8 cellular contexts compared by ENCODE assay signal in the genomic region with DNA sequence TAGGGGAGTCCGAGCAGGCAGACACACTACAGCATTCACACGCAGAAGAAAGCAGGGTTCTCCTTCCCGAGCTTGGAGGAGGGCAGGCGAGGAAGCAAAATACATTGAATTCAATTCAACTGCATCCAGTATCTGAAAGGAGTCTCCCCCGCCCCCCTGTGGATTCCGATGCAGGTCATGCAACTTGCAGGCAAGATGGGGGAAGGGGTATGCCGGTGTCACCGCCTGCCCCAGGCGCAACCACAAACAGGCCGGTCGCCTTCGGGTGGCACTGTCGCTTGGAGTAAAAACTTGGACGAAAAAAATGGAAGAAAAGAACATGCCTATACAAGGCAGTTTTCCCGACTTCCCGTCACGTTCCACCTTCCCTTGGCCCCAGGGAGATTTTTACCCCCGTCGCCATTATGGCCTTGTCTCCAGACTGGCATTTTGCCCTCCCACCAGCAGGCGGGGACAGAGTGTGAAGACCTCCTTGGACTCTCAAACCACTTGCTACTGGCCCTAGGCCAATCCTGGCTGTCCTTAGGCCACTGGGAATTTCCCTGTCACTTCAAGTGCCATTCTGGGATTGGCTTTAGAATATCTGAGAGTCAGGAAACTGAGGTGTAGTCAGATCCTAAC. TPM values are rescaled to one million over a fixed set of nuclear protein-coding genes. Genes with fewer than 3 reads are reported as not detected.
DNase-seq lines count a peak whose midpoint lies in the region; ATAC-seq and TF ChIP-seq lines count a peak whose summit lies in the region.

No MANE protein-coding gene starts in this region.

- no peak overlapping the region for H3K27ac Mint-ChIP-seq in activated CD4-positive, alpha-beta T cell treated with anti-CD3 and anti-CD28 coated beads for 36 hours
- no peak overlapping the region for H3K27ac Mint-ChIP-seq in glutamatergic neuron (ENCODE audit: unreplicated experiment)

- TF ChIP-seq CTCF in glutamatergic neuron (IDR thresholded peaks at IDR 0.05; ENCODE audit: partially characterized antibody, unreplicated experiment) (peak; percentile 75), uterus (IDR thresholded peaks at IDR 0.05) (no peak)

- H3K4me1 Mint-ChIP-seq in activated CD4-positive, alpha-beta T cell treated with anti-CD3 and anti-CD28 coated beads for 36 hours = peaks cover 23% of the 10 kb centered on the region
- peaks cover 2% of the 10 kb centered on the region for H3K4me1 Mint-ChIP-seq in glutamatergic neuron (ENCODE audit: low read depth, unreplicated experiment)

- intact Hi-C loops in activated CD4-positive, alpha-beta T cell treated with anti-CD3 and anti-CD28 coated beads for 36 hours (cut with DNase I, micrococcal nuclease) = loop anchor here (5.0 kb wide), 2 partner anchors 74 to 194 kb away; no protein-coding TSS in a partner anchor
- intact Hi-C loops in uterus (cut with DNase I; ENCODE audit: low total_unique reads) = no loop called here

- H3K27me3 ChIP-seq in SJCRH30 (no peaks in the 10 kb centered on the region; the same call in 1 of the 2 replicates), uterus (no peaks in the 10 kb centered on the region)

- no peaks in the 10 kb centered on the region for H3K36me3 ChIP-seq in SJCRH30
- H3K36me3 ChIP-seq in uterus = no peaks in the 10 kb centered on the region

- H3K9me3 Mint-ChIP-seq in activated CD4-positive, alpha-beta T cell treated with anti-CD3 and anti-CD28 coated beads for 36 hours (ENCODE audit: low read depth) = no peaks in the 10 kb centered on the region
- H3K9me3 Mint-ChIP-seq in glutamatergic neuron (ENCODE audit: unreplicated experiment) = peaks cover 14% of the 10 kb centered on the region

- H3K4me3 Mint-ChIP-seq in activated CD4-positive, alpha-beta T cell treated with anti-CD3 and anti-CD28 coated beads for 36 hours = peak overlapping the region; percentile 64
- H3K4me3 Mint-ChIP-seq in glutamatergic neuron (ENCODE audit: unreplicated experiment) = peak overlapping the region; percentile 97

- H3K9me3 ChIP-seq in SJCRH30 (replicated peaks) = no peaks in the 10 kb centered on the region
- no peaks in the 10 kb centered on the region for H3K9me3 ChIP-seq in uterus

- no peak for ATAC-seq in activated CD4-positive, alpha-beta T cell treated with anti-CD3 and anti-CD28 coated beads for 36 hours
- ATAC-seq in stimulated activated naive CD8-positive, alpha-beta T cell treated with anti-CD3 and anti-CD28 coated beads, Interleukin-15, Interleukin-2, amounts not matched to agents 100 U/mL and 50 U/mL, for 24 hours = no peak

- no peak for TF ChIP-seq POLR2A in uterus (IDR thresholded peaks at IDR 0.05)

- H3K27ac ChIP-seq in SJCRH30 (no peak overlapping the region), uterus (no peak overlapping the region)

- POLR2A ChIA-PET in activated CD4-positive, alpha-beta T cell treated with anti-CD3 and anti-CD28 coated beads for 36 hours (lab: Charles Lee) = no interaction called here

- no peaks in the 10 kb centered on the region for H3K36me3 Mint-ChIP-seq in activated CD4-positive, alpha-beta T cell treated with anti-CD3 and anti-CD28 coated beads for 36 hours (ENCODE audit: low read depth)
- no peaks in the 10 kb centered on the region for H3K36me3 Mint-ChIP-seq in glutamatergic neuron (ENCODE audit: unreplicated experiment)

- H3K27me3 Mint-ChIP-seq in activated CD4-positive, alpha-beta T cell treated with anti-CD3 and anti-CD28 coated beads for 36 hours = peaks cover 50% of the 10 kb centered on the region
- H3K27me3 Mint-ChIP-seq in glutamatergic neuron (ENCODE audit: unreplicated experiment) = peaks cover 24% of the 10 kb centered on the region

- peak; percentile 59 for DNase-seq in activated CD4-positive, alpha-beta T cell treated with anti-CD3 and anti-CD28 coated beads for 36 hours
- DNase-seq in activated CD4-positive, alpha-beta T cell treated with anti-CD3 and anti-CD28 coated beads for 4 hours = no peak
- DNase-seq in SJCRH30 (peak; percentile 31 to 44), glutamatergic neuron (peak; percentile 78), SW480 (ENCODE audit: low spot score) (no peak), DMS153 treated with DMSO at 0.1 percent for 48 hours (lab: John Stamatoyannopoulos, UW; ENCODE audit: unreplicated experiment) (no peak), uterus (no peak)
- DNase-seq in stimulated activated naive CD8-positive, alpha-beta T cell treated with anti-CD3 and anti-CD28 coated beads, Interleukin-15, Interleukin-2, amounts not matched to agents 100 U/mL and 50 U/mL, for 24 hours = peak; percentile 29

- H3K4me3 ChIP-seq in SJCRH30 (no peak overlapping the region), uterus (no peak overlapping the region)

- CTCF ChIA-PET in activated CD4-positive, alpha-beta T cell treated with anti-CD3 and anti-CD28 coated beads for 36 hours (lab: Charles Lee) = interaction anchor here (0.5 kb wide), 1 partner anchor 536 kb away, joined by 3 read pairs; no protein-coding TSS in a partner anchor

- H3K4me1 ChIP-seq in SJCRH30 = no peaks in the 10 kb centered on the region
- peaks cover 0 to 7% of the 10 kb centered on the region in 2 donors for H3K4me1 ChIP-seq in uterus

RNA-seq across cellular contexts. Expression of gene NTRK3, which starts 1.6 kb away (rescaled TPM):
- total RNA-seq in activated CD4-positive, alpha-beta T cell treated with anti-CD3 and anti-CD28 coated beads for 36 hours = under 1 TPM; 0.78 to 0.88 TPM
- total RNA-seq in SJCRH30 (2014; rRNA removed; shearing (Covaris generic)) = 7.6 and 10.3 TPM in 2 replicates
- total RNA-seq in glutamatergic neuron (ENCODE audit: unreplicated experiment) (9.5 TPM), uterus (10 to 100 TPM in 3 of 4 donors, 1 to 10 TPM in 1; 6.9 to 47.0 (median 32.5) TPM)

Comparison
In these comparisons a context has a peak if more than half of its experiments do, and no peak if none do; other contexts are left out.
1. DNase-seq: peak in activated CD4-positive, alpha-beta T cell treated with anti-CD3 and anti-CD28 coated beads for 36 hours (single experiment), SJCRH30 (2 of 2), glutamatergic neuron (single experiment) and stimulated activated naive CD8-positive, alpha-beta T cell treated with anti-CD3 and anti-CD28 coated beads, Interleukin-15, Interleukin-2, amounts not matched to agents 100 U/mL and 50 U/mL, for 24 hours (single experiment); none in activated CD4-positive, alpha-beta T cell treated with anti-CD3 and anti-CD28 coated beads for 4 hours (0 of 2), SW480 (single experiment), DMS153 treated with DMSO at 0.1 percent for 48 hours (single experiment) and uterus (0 of 2).